ENCODE assay signal across 1 cellular context in the genomic region with DNA sequence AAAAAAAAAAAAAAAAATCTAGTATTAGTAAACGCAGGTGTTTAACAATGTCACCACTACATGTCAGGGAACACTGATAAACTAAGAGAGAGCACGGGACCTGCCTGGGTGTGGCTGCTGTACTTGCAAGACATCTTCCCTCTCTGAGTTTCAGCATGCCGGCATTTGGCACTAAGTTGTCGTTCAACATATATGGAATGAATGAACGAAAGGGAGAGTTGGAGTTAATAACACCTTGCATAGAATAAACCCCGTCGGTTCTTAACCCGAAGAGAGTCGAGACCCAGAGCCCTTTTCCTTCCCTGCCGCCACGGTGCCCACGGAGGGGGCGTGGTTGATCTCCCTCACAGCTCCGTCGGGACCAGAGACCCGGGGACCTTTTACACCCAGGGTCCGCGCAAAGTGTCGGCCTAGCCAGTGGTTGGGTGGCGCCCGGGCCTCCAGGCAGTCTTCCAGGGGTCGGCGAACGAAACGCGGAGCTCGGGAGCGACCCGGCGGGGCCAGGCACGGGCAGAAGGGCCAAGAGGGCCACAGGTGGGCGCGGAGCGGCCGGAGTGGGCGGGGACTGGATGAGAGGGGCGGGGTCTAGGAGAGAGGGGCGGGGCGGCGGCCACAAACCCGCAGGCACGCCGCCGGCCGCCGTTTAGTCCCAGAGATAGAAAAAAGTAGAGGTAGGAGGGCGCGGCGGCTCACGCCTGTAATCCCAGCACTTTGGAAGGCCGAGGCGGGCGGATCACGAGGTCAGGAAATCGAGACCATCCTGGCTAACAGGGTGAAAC.
TF ChIP-seq lines count a peak whose summit lies in the region.

No MANE protein-coding gene starts in this region.

TF ChIP-seq in HepG2, 621 proteins besides CTCF, POLR2A, EP300 and RAD21 (continued from another document):
- TF ChIP-seq, protein P1, sequence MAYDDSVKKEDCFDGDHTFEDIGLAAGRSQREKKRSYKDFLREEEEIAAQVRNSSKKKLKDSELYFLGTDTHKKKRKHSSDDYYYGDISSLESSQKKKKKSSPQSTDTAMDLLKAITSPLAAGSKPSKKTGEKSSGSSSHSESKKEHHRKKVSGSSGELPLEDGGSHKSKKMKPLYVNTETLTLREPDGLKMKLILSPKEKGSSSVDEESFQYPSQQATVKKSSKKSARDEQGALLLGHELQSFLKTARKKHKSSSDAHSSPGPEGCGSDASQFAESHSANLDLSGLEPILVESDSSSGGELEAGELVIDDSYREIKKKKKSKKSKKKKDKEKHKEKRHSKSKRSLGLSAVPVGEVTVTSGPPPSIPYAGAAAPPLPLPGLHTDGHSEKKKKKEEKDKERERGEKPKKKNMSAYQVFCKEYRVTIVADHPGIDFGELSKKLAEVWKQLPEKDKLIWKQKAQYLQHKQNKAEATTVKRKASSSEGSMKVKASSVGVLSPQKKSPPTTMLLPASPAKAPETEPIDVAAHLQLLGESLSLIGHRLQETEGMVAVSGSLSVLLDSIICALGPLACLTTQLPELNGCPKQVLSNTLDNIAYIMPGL (CRISPR knock-in tag; IDR thresholded peaks at IDR 0.05; ENCODE audit: borderline replicate concordance in 1 of 2, low read depth in 1 of 2): 0 out of 4 replicates have a peak, but pooled peaks of 1 of the 2 experiments have one; percentile 9
- 0 out of 2 replicates have a peak, but pooled peaks have one; percentile 12 for TF ChIP-seq ZNF232 (CRISPR knock-in tag; IDR thresholded peaks at IDR 0.05; ENCODE audit: borderline replicate concordance)
- TF ChIP-seq, protein P2, sequence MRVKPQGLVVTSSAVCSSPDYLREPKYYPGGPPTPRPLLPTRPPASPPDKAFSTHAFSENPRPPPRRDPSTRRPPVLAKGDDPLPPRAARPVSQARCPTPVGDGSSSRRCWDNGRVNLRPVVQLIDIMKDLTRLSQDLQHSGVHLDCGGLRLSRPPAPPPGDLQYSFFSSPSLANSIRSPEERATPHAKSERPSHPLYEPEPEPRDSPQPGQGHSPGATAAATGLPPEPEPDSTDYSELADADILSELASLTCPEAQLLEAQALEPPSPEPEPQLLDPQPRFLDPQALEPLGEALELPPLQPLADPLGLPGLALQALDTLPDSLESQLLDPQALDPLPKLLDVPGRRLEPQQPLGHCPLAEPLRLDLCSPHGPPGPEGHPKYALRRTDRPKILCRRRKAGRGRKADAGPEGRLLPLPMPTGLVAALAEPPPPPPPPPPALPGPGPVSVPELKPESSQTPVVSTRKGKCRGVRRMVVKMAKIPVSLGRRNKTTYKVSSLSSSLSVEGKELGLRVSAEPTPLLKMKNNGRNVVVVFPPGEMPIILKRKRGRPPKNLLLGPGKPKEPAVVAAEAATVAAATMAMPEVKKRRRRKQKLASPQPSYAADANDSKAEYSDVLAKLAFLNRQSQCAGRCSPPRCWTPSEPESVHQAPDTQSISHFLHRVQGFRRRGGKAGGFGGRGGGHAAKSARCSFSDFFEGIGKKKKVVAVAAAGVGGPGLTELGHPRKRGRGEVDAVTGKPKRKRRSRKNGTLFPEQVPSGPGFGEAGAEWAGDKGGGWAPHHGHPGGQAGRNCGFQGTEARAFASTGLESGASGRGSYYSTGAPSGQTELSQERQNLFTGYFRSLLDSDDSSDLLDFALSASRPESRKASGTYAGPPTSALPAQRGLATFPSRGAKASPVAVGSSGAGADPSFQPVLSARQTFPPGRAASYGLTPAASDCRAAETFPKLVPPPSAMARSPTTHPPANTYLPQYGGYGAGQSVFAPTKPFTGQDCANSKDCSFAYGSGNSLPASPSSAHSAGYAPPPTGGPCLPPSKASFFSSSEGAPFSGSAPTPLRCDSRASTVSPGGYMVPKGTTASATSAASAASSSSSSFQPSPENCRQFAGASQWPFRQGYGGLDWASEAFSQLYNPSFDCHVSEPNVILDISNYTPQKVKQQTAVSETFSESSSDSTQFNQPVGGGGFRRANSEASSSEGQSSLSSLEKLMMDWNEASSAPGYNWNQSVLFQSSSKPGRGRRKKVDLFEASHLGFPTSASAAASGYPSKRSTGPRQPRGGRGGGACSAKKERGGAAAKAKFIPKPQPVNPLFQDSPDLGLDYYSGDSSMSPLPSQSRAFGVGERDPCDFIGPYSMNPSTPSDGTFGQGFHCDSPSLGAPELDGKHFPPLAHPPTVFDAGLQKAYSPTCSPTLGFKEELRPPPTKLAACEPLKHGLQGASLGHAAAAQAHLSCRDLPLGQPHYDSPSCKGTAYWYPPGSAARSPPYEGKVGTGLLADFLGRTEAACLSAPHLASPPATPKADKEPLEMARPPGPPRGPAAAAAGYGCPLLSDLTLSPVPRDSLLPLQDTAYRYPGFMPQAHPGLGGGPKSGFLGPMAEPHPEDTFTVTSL (CRISPR knock-in tag; IDR thresholded peaks at IDR 0.05; ENCODE audit: borderline replicate concordance): 0 out of 2 replicates have a peak, but pooled peaks have one; percentile 12
- TF ChIP-seq ZNF468 (CRISPR knock-in tag; IDR thresholded peaks at IDR 0.05): 0 out of 2 replicates have a peak, but pooled peaks have one; percentile 36
- peak; percentile 17; the same call in 1 of the 2 replicates for TF ChIP-seq ZNF543 (CRISPR knock-in tag; IDR thresholded peaks at IDR 0.05)
- 0 out of 2 replicates have a peak, but pooled peaks have one; percentile 30 for TF ChIP-seq ZBTB7A (CRISPR knock-in tag; IDR thresholded peaks at IDR 0.05)
- TF ChIP-seq ZNF263 (CRISPR knock-in tag; IDR thresholded peaks at IDR 0.05): no peak
- TF ChIP-seq KMT2B (CRISPR knock-in tag; IDR thresholded peaks at IDR 0.05): no peak
- TF ChIP-seq YEATS4 (CRISPR knock-in tag; IDR thresholded peaks at IDR 0.05; ENCODE audit: borderline replicate concordance): 0 out of 2 replicates have a peak, but pooled peaks have one; percentile 29
- TF ChIP-seq ZNF619 (CRISPR knock-in tag; IDR thresholded peaks at IDR 0.05): 0 out of 2 replicates have a peak, but pooled peaks have one; percentile 7
- TF ChIP-seq, protein P3, sequence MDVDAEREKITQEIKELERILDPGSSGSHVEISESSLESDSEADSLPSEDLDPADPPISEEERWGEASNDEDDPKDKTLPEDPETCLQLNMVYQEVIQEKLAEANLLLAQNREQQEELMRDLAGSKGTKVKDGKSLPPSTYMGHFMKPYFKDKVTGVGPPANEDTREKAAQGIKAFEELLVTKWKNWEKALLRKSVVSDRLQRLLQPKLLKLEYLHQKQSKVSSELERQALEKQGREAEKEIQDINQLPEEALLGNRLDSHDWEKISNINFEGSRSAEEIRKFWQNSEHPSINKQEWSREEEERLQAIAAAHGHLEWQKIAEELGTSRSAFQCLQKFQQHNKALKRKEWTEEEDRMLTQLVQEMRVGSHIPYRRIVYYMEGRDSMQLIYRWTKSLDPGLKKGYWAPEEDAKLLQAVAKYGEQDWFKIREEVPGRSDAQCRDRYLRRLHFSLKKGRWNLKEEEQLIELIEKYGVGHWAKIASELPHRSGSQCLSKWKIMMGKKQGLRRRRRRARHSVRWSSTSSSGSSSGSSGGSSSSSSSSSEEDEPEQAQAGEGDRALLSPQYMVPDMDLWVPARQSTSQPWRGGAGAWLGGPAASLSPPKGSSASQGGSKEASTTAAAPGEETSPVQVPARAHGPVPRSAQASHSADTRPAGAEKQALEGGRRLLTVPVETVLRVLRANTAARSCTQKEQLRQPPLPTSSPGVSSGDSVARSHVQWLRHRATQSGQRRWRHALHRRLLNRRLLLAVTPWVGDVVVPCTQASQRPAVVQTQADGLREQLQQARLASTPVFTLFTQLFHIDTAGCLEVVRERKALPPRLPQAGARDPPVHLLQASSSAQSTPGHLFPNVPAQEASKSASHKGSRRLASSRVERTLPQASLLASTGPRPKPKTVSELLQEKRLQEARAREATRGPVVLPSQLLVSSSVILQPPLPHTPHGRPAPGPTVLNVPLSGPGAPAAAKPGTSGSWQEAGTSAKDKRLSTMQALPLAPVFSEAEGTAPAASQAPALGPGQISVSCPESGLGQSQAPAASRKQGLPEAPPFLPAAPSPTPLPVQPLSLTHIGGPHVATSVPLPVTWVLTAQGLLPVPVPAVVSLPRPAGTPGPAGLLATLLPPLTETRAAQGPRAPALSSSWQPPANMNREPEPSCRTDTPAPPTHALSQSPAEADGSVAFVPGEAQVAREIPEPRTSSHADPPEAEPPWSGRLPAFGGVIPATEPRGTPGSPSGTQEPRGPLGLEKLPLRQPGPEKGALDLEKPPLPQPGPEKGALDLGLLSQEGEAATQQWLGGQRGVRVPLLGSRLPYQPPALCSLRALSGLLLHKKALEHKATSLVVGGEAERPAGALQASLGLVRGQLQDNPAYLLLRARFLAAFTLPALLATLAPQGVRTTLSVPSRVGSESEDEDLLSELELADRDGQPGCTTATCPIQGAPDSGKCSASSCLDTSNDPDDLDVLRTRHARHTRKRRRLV (CRISPR knock-in tag; IDR thresholded peaks at IDR 0.05): peak; percentile 94
- TF ChIP-seq, protein P4, sequence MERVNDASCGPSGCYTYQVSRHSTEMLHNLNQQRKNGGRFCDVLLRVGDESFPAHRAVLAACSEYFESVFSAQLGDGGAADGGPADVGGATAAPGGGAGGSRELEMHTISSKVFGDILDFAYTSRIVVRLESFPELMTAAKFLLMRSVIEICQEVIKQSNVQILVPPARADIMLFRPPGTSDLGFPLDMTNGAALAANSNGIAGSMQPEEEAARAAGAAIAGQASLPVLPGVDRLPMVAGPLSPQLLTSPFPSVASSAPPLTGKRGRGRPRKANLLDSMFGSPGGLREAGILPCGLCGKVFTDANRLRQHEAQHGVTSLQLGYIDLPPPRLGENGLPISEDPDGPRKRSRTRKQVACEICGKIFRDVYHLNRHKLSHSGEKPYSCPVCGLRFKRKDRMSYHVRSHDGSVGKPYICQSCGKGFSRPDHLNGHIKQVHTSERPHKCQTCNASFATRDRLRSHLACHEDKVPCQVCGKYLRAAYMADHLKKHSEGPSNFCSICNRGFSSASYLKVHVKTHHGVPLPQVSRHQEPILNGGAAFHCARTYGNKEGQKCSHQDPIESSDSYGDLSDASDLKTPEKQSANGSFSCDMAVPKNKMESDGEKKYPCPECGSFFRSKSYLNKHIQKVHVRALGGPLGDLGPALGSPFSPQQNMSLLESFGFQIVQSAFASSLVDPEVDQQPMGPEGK (CRISPR knock-in tag; IDR thresholded peaks at IDR 0.05): no peak
- TF ChIP-seq AGO2 (optimal IDR thresholded peaks at IDR 0.05; ENCODE audit: low read depth, low read length): peak; percentile 58
- TF ChIP-seq MEF2D (CRISPR knock-in tag; IDR thresholded peaks at IDR 0.05): 0 out of 2 replicates have a peak, but pooled peaks have one; percentile 23
- 0 out of 2 replicates have a peak, but pooled peaks have one; percentile 21 for TF ChIP-seq ZNF772 (CRISPR knock-in tag; IDR thresholded peaks at IDR 0.05)
- no peak for TF ChIP-seq ZNF124 (CRISPR knock-in tag; IDR thresholded peaks at IDR 0.05)
- 0 out of 2 replicates have a peak, but pooled peaks have one; percentile 67 for TF ChIP-seq KLF9 (CRISPR knock-in tag; IDR thresholded peaks at IDR 0.05; ENCODE audit: low read depth)
- TF ChIP-seq SAP130 (CRISPR knock-in tag; IDR thresholded peaks at IDR 0.05; ENCODE audit: low read depth): peak; percentile 11
- no peak for TF ChIP-seq ELF4 (CRISPR knock-in tag; IDR thresholded peaks at IDR 0.05; ENCODE audit: borderline replicate concordance)
- TF ChIP-seq ZNF235 (CRISPR knock-in tag; IDR thresholded peaks at IDR 0.05; ENCODE audit: borderline replicate concordance): 0 out of 2 replicates have a peak, but pooled peaks have one; percentile 0
